Comparison of ENCODE assay signal across 6 cellular contexts in genomic region chr1:161638251-161638993, GRCh38. TPM values are rescaled to one million over a fixed set of nuclear protein-coding genes. Genes with fewer than 3 reads are reported as not detected.
"Had no signal": no experiment of that assay in that cellular context is flagged by ENCODE, and none has a peak within 500 bp of the region (broad histone marks: within the 10 kb centered on the region; RNA-seq: fewer than 3 reads in every experiment).

No MANE protein-coding gene starts in this region.

RNA-seq across cellular contexts. Expression of gene FCGR3B, which starts 7.4 kb away (rescaled TPM):
- total RNA-seq: GM23248, GM23338, H4, H7, H9, HFFc6 had no signal
- polyA plus RNA-seq: GM23248, GM23338 had no signal

RNA-seq across cellular contexts. Expression of gene FCGR2B, which starts 24.5 kb away (rescaled TPM):
- total RNA-seq: GM23248, GM23338, H4, H7, H9, HFFc6 had no signal
- polyA plus RNA-seq: GM23248, GM23338 had no signal
